ENCODE assay signal across 8 cellular contexts in genomic region chr11:124115782-124116616, GRCh38. TPM values are rescaled to one million over a fixed set of nuclear protein-coding genes. Genes with fewer than 3 reads are reported as not detected.
DNase-seq lines count a peak whose midpoint lies in the region; ATAC-seq and TF ChIP-seq lines count a peak whose summit lies in the region.

No MANE protein-coding gene starts in this region.

- no peaks in the 10 kb centered on the region for H3K9me3 Mint-ChIP-seq in GM23338

- H3K36me3 Mint-ChIP-seq in GM23338 (ENCODE audit: low read depth) = peaks cover 33% of the 10 kb centered on the region

- H3K36me3 ChIP-seq in BLaER1 treated with 17β-estradiol and CSF1 and Interleukin-3, amounts not matched to agents 10 nM and 100 nM = peaks cover 0 to 39% (median 0%) of the 10 kb centered on the region in 11 experiments; a peak in 4 of 22 replicates
- H3K36me3 ChIP-seq in GM23338 (ENCODE audit: insufficient read depth) (no peaks in the 10 kb centered on the region), gastroesophageal sphincter (peaks cover 2 to 37% of the 10 kb centered on the region in 2 donors), ovary (no peaks in the 10 kb centered on the region)

- no peaks in the 10 kb centered on the region for H3K27me3 ChIP-seq in BLaER1 treated with 17β-estradiol and CSF1 and Interleukin-3, amounts not matched to agents 10 nM and 100 nM
- H3K27me3 ChIP-seq in GM23338 (ENCODE audit: insufficient read depth) (no peaks in the 10 kb centered on the region), gastroesophageal sphincter (no peaks in the 10 kb centered on the region), ovary (no peaks in the 10 kb centered on the region)

- H3K4me2 ChIP-seq in BLaER1 treated with 17β-estradiol and CSF1 and Interleukin-3, amounts not matched to agents 10 nM and 100 nM = peak overlapping the region; percentile 71 to 88 (median 81)
- peak overlapping the region; percentile 77 for H3K4me2 ChIP-seq in GM23338

- 19 to 40% methylated on average over 7 to 10 of the region's 12 CpGs for WGBS in gastroesophageal sphincter (ENCODE audit: low coverage in 1 of 2), 2 donors
- WGBS in ovary, 3 donors = 30 to 34% (median 31%) methylated on average over 12 of the region's 12 CpGs

- peaks cover 10% of the 10 kb centered on the region; the same call in 2 of the 3 replicates for H3K4me1 Mint-ChIP-seq in GM23338

- H3K9me3 ChIP-seq in BLaER1 treated with 17β-estradiol and CSF1 and Interleukin-3, amounts not matched to agents 10 nM and 100 nM (replicated peaks in 1 of 11) = no peaks in the 10 kb centered on the region
- no peaks in the 10 kb centered on the region for H3K9me3 ChIP-seq in gastroesophageal sphincter
- H3K9me3 ChIP-seq in ovary = no peaks in the 10 kb centered on the region

- H4K20me1 ChIP-seq in BLaER1 treated with 17β-estradiol and CSF1 and Interleukin-3, amounts not matched to agents 10 nM and 100 nM = no peaks in the 10 kb centered on the region
- no peaks in the 10 kb centered on the region for H4K20me1 ChIP-seq in GM23338 (replicated peaks; ENCODE audit: insufficient read depth)

- no peaks in the 10 kb centered on the region for H3K9me2 ChIP-seq in GM23338 (ENCODE audit: insufficient read depth)

- peak; percentile 73 for DNase-seq in GM23338 (ENCODE audit: low spot score)
- peak in 2 of 5 donors; percentile 18 to 36 for DNase-seq in ovary
- no peak for DNase-seq in amniotic stem cell (lab: John Stamatoyannopoulos, UW)
- no peak for DNase-seq in kidney glomerular epithelial cell (lab: John Stamatoyannopoulos, UW)

- peak overlapping the region; percentile 14; the same call in 1 of the 2 replicates for H2AFZ ChIP-seq in GM23338

- H3K79me2 ChIP-seq in GM23338 (replicated peaks; ENCODE audit: insufficient read depth) = no peaks in the 10 kb centered on the region

- H3K4me1 ChIP-seq in BLaER1 treated with 17β-estradiol and CSF1 and Interleukin-3, amounts not matched to agents 10 nM and 100 nM = peaks cover 11 to 36% (median 16%) of the 10 kb centered on the region in 10 experiments
- H3K4me1 ChIP-seq in GM23338 (ENCODE audit: insufficient read depth) (peaks cover 13% of the 10 kb centered on the region; the same call in 1 of the 2 replicates), gastroesophageal sphincter (peaks cover 0 to 28% (median 3%) of the 10 kb centered on the region in 3 donors), ovary (ENCODE audit: insufficient read depth) (peaks cover 2% of the 10 kb centered on the region)

- peak overlapping the region in 8 of 11 experiments; percentile 3 to 75 (median 28); a peak in 9 of 22 replicates for H3K9ac ChIP-seq in BLaER1 treated with 17β-estradiol and CSF1 and Interleukin-3, amounts not matched to agents 10 nM and 100 nM

- intact Hi-C loops in ovary (cut with DNase I) = no loop called here

- ATAC-seq in GM23338 = peak; percentile 92
- peak; percentile 22 for ATAC-seq in gastroesophageal sphincter
- no peak for ATAC-seq in HG03378 (IDR thresholded peaks at IDR 0.05; ENCODE audit: unreplicated experiment)

- peaks cover 9% of the 10 kb centered on the region for H3K27me3 Mint-ChIP-seq in GM23338 (ENCODE audit: insufficient read depth, low read depth, poor library complexity)

- peak overlapping the region; percentile 37 to 62 (median 48); a peak in 18 of 20 replicates for H3K4me3 ChIP-seq in BLaER1 treated with 17β-estradiol and CSF1 and Interleukin-3, amounts not matched to agents 10 nM and 100 nM
- H3K4me3 ChIP-seq in GM23338 = peak overlapping the region; percentile 56
- H3K4me3 ChIP-seq in WI38 (ENCODE audit: low read depth, low read length) = peak overlapping the region; percentile 75
- H3K4me3 ChIP-seq in gastroesophageal sphincter = peak overlapping the region; percentile 62 to 95
- peak overlapping the region; percentile 56 for H3K4me3 ChIP-seq in ovary

- H3K27ac Mint-ChIP-seq in GM23338 = peak overlapping the region; percentile 90

- H3K4me3 Mint-ChIP-seq in GM23338 = peak overlapping the region; percentile 89

- peak overlapping the region in 3 of 11 experiments; percentile 29 to 67 (median 48); a peak in 4 of 22 replicates for H3K27ac ChIP-seq in BLaER1 treated with 17β-estradiol and CSF1 and Interleukin-3, amounts not matched to agents 10 nM and 100 nM
- H3K27ac ChIP-seq in GM23338 (ENCODE audit: low read depth) = 0 out of 2 replicates have a peak overlapping the region, but pooled peaks have one; percentile 12
- peak overlapping the region; percentile 2 to 68 (median 41) for H3K27ac ChIP-seq in gastroesophageal sphincter
- peak overlapping the region in 1 of 2 donors; percentile 53 for H3K27ac ChIP-seq in ovary

- TF ChIP-seq CTCF in GM23338 (conservative IDR thresholded peaks at IDR 0.05; ENCODE audit: low read depth in 2 of 2) (no peak), WI38 (IDR thresholded peaks at IDR 0.05; ENCODE audit: low read depth, low read length) (no peak), gastroesophageal sphincter (IDR thresholded peaks at IDR 0.05) (no peak), ovary (IDR thresholded peaks at IDR 0.05) (no peak)

- TF ChIP-seq EP300 in gastroesophageal sphincter (IDR thresholded peaks at IDR 0.05) (no peak), ovary (IDR thresholded peaks at IDR 0.05) (no peak)

- H3F3A ChIP-seq in GM23338 (replicated peaks; ENCODE audit: low read depth) = no peaks in the 10 kb centered on the region

- no peak for TF ChIP-seq POLR2A in gastroesophageal sphincter (IDR thresholded peaks at IDR 0.05)
- TF ChIP-seq POLR2A in ovary (IDR thresholded peaks at IDR 0.05) = no peak

TF ChIP-seq in GM23338, 12 proteins besides CTCF, POLR2A, EP300 and RAD21 (continues in another document):
- TF ChIP-seq STAT1 (IDR thresholded peaks at IDR 0.05; ENCODE audit: unreplicated experiment) (no peak), JUNB (IDR thresholded peaks at IDR 0.05; ENCODE audit: unreplicated experiment) (no peak), NANOG (IDR thresholded peaks at IDR 0.05; ENCODE audit: borderline replicate concordance) (no peak), REST (IDR thresholded peaks at IDR 0.05; ENCODE audit: unreplicated experiment) (no peak)

RNA-seq across cellular contexts. Expression of gene VWA5A, which starts 0.7 kb away (rescaled TPM):
- total RNA-seq in GM23338 (2014; rRNA removed; shearing (Covaris generic)) = 13.5 and 15.2 TPM in 2 replicates
- 10.0 and 10.4 TPM in 2 replicates for polyA plus RNA-seq in GM23338 (2016; fragmentation: Nextera tagmentation; extraction: Ambion mirVana)
- total RNA-seq in gastroesophageal sphincter = 10 to 100 TPM; 13.4 to 23.0 (median 18.6) TPM
- total RNA-seq in ovary = 10 to 100 TPM; 10.7 to 18.9 (median 16.7) TPM
- 10 to 100 TPM in 1 of 2 donors, 1 to 10 TPM in 1; 9.9 to 27.5 TPM for polyA plus RNA-seq in ovary
